8 cellular contexts compared by ENCODE assay signal in genomic region chr16:30407794-30408534, GRCh38. TPM values are rescaled to one million over a fixed set of nuclear protein-coding genes. Genes with fewer than 3 reads are reported as not detected.
DNase-seq lines count a peak whose midpoint lies in the region; ATAC-seq, FAIRE-seq and TF ChIP-seq lines count a peak whose summit lies in the region.

No MANE protein-coding gene starts in this region.

- TF ChIP-seq RAD21 in GM12878 (IDR thresholded peaks at IDR 0.05; ENCODE audit: insufficient read depth, low read depth, low read length) = no peak

- POLR2A ChIA-PET in HEK293T (lab: Yijun Ruan, JAX) = interaction anchor here (0.6 to 7.4 kb wide), 31 partner anchors 8 to 353 kb away, joined by 3 to 97 read pairs (median 4); partner anchors contain the start of genes ALDOA, CD2BP2, DCTPP1 and FBRS
- POLR2A ChIA-PET in GM12878 (lab: Charles Lee) = interaction anchor here (1.1 to 2.4 kb wide), 5 partner anchors 12 to 316 kb away, joined by 3 to 12 read pairs (median 6); partner anchors contain the start of genes TBX6 and ZNF48

- BruUV-seq in GM12878 (replicated peaks; lab: Mats Ljungman, UMichigan) = TSS peak; percentile 75

- H3K27me3 Mint-ChIP-seq in CD14-positive monocyte (ENCODE audit: low read depth in 3 of 3) = peaks cover 0 to 3% (median 1%) of the 10 kb centered on the region in 3 donors
- peaks cover 0 to 9% (median 0%) of the 10 kb centered on the region in 3 donors for H3K27me3 Mint-ChIP-seq in immature natural killer cell (ENCODE audit: low read depth in 3 of 3)

- DNase-seq in CD14-positive monocyte (ENCODE audit: low spot score) = no peak
- peak; percentile 63 for DNase-seq in HEK293T (ENCODE audit: extremely low spot score)
- DNase-seq in GM12878 (ENCODE audit: low read depth, low spot score) = no peak
- no peak for DNase-seq in immature natural killer cell
- DNase-seq in testis = no peak
- no peak for DNase-seq in SW480 (ENCODE audit: low spot score)
- no peak for DNase-seq in KG1 (lab: John Stamatoyannopoulos, UW)

- peak overlapping the region; percentile 55 for H2AFZ ChIP-seq in GM12878 (ENCODE audit: control insufficient read depth, low read depth, low read length)

- no peak for FAIRE-seq in GM12878 (lab: Jason Lieb, UNC)

- SMC1A ChIA-PET in GM12878 (lab: Charles Lee; ENCODE audit: uncharacterized antibody, unreplicated experiment) = interaction anchor here (0.9 to 3.8 kb wide), 9 partner anchors 8 to 316 kb away, joined by 3 to 18 read pairs (median 5); partner anchors contain the start of genes DCTPP1, SEPTIN1 and TBX6

- no peak for TF ChIP-seq POLR2A in GM12878 (IDR thresholded peaks at IDR 0.05; ENCODE audit: low read depth, low read length)
- no peak for TF ChIP-seq POLR2A in testis (IDR thresholded peaks at IDR 0.05)

- peak overlapping the region; percentile 13; the same call in 1 of the 2 replicates for H3K9ac ChIP-seq in GM12878 (ENCODE audit: control insufficient read depth, insufficient read depth, low read length)

- TF ChIP-seq EP300 in GM12878 (IDR thresholded peaks at IDR 0.05; ENCODE audit: borderline replicate concordance in 1 of 2, control insufficient read depth in 1 of 2, low read depth in 2 of 2, low read length in 2 of 2) = no peak

- TF ChIP-seq CTCF in CD14-positive monocyte (IDR thresholded peaks at IDR 0.05) = no peak
- no peak for TF ChIP-seq CTCF in GM12878 (IDR thresholded peaks at IDR 0.05 in 2 of 3, conservative IDR thresholded peaks at IDR 0.05 in 1 of 3; ENCODE audit: control insufficient read depth in 2 of 3, extremely low read depth in 1 of 3, insufficient read depth in 1 of 3, low read depth in 3 of 3, low read length in 3 of 3)
- no peak for TF ChIP-seq CTCF in testis (IDR thresholded peaks at IDR 0.05)

- no peaks in the 10 kb centered on the region; the same call in 1 of the 2 replicates for H3K79me2 ChIP-seq in GM12878 (ENCODE audit: control insufficient read depth, insufficient read depth, low read length)

- intact Hi-C loops in CD14-positive monocyte (cut with micrococcal nuclease) (loop anchor here (2.0 to 10.0 kb wide), 3 partner anchors 37 to 71 kb away; partner anchors contain the start of genes CD2BP2 (in 1 of the 2) and TBC1D10B (in 1 of the 2)), GM12878 (cut with micrococcal nuclease; ENCODE audit: unreplicated experiment) (loop anchor here (5.0 kb wide), 1 partner anchor 316 kb away; the partner anchor contains the start of gene TBX6), testis (cut with DNase I; ENCODE audit: low total_unique reads) (no loop called here)

- H4K20me1 ChIP-seq in GM12878 (ENCODE audit: control insufficient read depth, insufficient read depth) = no peaks in the 10 kb centered on the region

- CTCF ChIA-PET in HEK293T (lab: Yijun Ruan, JAX) (interaction anchor here (0.6 to 2.6 kb wide), 11 partner anchors 9 to 316 kb away, joined by 3 to 20 read pairs (median 6); partner anchors contain the start of genes DCTPP1, TBC1D10B and ZNF48), GM12878 (lab: Yijun Ruan, JAX) (interaction anchor here (0.6 to 8.1 kb wide), 20 partner anchors 8 to 316 kb away, joined by 3 to 70 read pairs (median 10); partner anchors contain the start of genes CD2BP2, DCTPP1, SEPTIN1 and TBC1D10B)

- H3K36me3 ChIP-seq in GM12878 (ENCODE audit: control insufficient read depth in 2 of 2, insufficient read depth in 2 of 2, low read length in 1 of 2) (peaks cover 0 to 2% of the 10 kb centered on the region in 2 experiments; a peak in 1 of 4 replicates), testis (ENCODE audit: low read depth, missing control alignments) (no peaks in the 10 kb centered on the region)

- WGBS in GM12878 (ENCODE audit: insufficient coverage, insufficient replicate concordance, low lambda C conversion rate, missing lambda C conversion rate) = 12% methylated on average over 12 of the region's 20 CpGs
- WGBS in testis, 2 donors = 5 to 20% methylated on average over 9 to 19 of the region's 20 CpGs

- H3K9me3 Mint-ChIP-seq in CD14-positive monocyte (peaks cover 0 to 2% (median 0%) of the 10 kb centered on the region in 7 donors), immature natural killer cell (no peaks in the 10 kb centered on the region)

- H3K4me1 Mint-ChIP-seq in CD14-positive monocyte (peaks cover 27% of the 10 kb centered on the region), immature natural killer cell (peaks cover 21 to 22% of the 10 kb centered on the region in 2 donors)

- H3K4me1 ChIP-seq in GM12878 (ENCODE audit: control insufficient read depth, insufficient read depth, low read length) = peaks cover 14% of the 10 kb centered on the region
- peaks cover 25% of the 10 kb centered on the region for H3K4me1 ChIP-seq in testis

- H3K4me3 ChIP-seq in GM12878 (peak overlapping the region; percentile 83), testis (peak overlapping the region; percentile 59 to 72)

- RAD21 ChIA-PET in GM12878 (lab: Charles Lee; ENCODE audit: unreplicated experiment) = interaction anchor here (0.5 to 4.4 kb wide), 18 partner anchors 8 to 376 kb away, joined by 3 to 33 read pairs (median 5); partner anchors contain the start of genes CD2BP2, DCTPP1, SEPTIN1 and TBC1D10B

- H3K4me3 Mint-ChIP-seq in CD14-positive monocyte (peak overlapping the region; percentile 69 to 74), immature natural killer cell (peak overlapping the region; percentile 66 to 83 (median 70))

- H3K9me3 ChIP-seq in GM12878 (replicated peaks; ENCODE audit: control insufficient read depth, insufficient read depth, low read length) (no peaks in the 10 kb centered on the region), testis (no peaks in the 10 kb centered on the region)

- H3K36me3 Mint-ChIP-seq in CD14-positive monocyte (peaks cover 3 to 5% of the 10 kb centered on the region in 2 donors), immature natural killer cell (peaks cover 0 to 3% (median 0%) of the 10 kb centered on the region in 3 donors)

- peak overlapping the region in 2 of 7 donors; percentile 55 to 73 for H3K27ac Mint-ChIP-seq in CD14-positive monocyte
- H3K27ac Mint-ChIP-seq in immature natural killer cell = peak overlapping the region; percentile 8 to 69 (median 52)

- H3K4me2 ChIP-seq in GM12878 (ENCODE audit: control insufficient read depth, insufficient read depth) = peak overlapping the region; percentile 67

- H3K27ac ChIP-seq in GM12878 (ENCODE audit: control insufficient read depth, insufficient read depth) (no peak overlapping the region), testis (peak overlapping the region; percentile 74 to 85)

- H3K27me3 ChIP-seq in GM12878 (replicated peaks in 1 of 2; ENCODE audit: control insufficient read depth in 2 of 2, insufficient read depth in 2 of 2, low read length in 1 of 2) (no peaks in the 10 kb centered on the region), testis (no peaks in the 10 kb centered on the region)

- peak; percentile 10; the same call in 2 of the 3 replicates for ATAC-seq in GM12878
- no peak for ATAC-seq in HG02610 (IDR thresholded peaks at IDR 0.05; ENCODE audit: unreplicated experiment)

- in situ Hi-C loops in GM12878 (cut with MboI) = loop anchor here (5.0 kb wide), 1 partner anchor 316 kb away; the partner anchor contains the start of gene TBX6

RNA-seq across cellular contexts. Expression of gene ZNF771, which starts 0.6 kb away (rescaled TPM):
- polyA plus RNA-seq in CD14-positive monocyte (under 1 TPM; 0.51 to 0.68 TPM), GM12878 (2011; rRNA removed) (1.9 and 2.3 TPM in 2 replicates), GM12878 (2014; fragmentation: Illumina TruSeq; extraction: Trizol) (0.62 and 1.0 TPM in 2 replicates), GM12878 (2014; fragmentation: Nextera tagmentation; extraction: Ambion mirVana) (1 to 10 TPM in 1 of 2 experiments, under 1 TPM in 1; 0.98 to 2.0 TPM), GM12878 (2014; rRNA removed) (5.1 and 6.9 TPM in 2 replicates), GM12878 (2016; fragmentation: Nextera tagmentation; extraction: Ambion mirVana) (1 to 10 TPM; 5.7 to 7.6 TPM), immature natural killer cell (1 to 10 TPM in 2 of 3 donors, not detected in 1; 2.8 to 3.2 TPM), testis (ENCODE audit: insufficient read depth, low read depth, low replicate concordance) (3.0 TPM)
- 5.1 and 6.2 TPM in 2 replicates for total RNA-seq in GM12878 (2013; cell fraction: nucleolus; rRNA removed)
- total RNA-seq in GM12878 (2014; rRNA removed) (4.9 and 6.2 TPM in 2 replicates), GM12878 (2014; rRNA removed; fragmentation: Illumina TruSeq; extraction: Trizol) (1.7 and 2.2 TPM in 2 replicates), GM12878 (2021) (5.2 and 5.4 TPM in 2 replicates), testis (10 to 100 TPM; 35.6 to 37.2 TPM)
- polyA plus RNA-seq in GM12878 (2011; ENCODE audit: low read depth) = 0.71 TPM
- polyA plus RNA-seq in GM12878 (2011; cell fraction: cytosol; rRNA removed) = 3.3 and 6.3 TPM in 2 replicates
- polyA plus RNA-seq in GM12878 (2011; cell fraction: nucleus; rRNA removed) = 4.5 and 5.1 TPM in 2 replicates
- polyA plus RNA-seq in GM12878 (2012) = 1.7 and 1.9 TPM in 2 replicates
- 3.1 and 3.5 TPM in 2 replicates for polyA minus RNA-seq in GM12878 (2011; rRNA and poly(A)+ RNA removed)
- polyA minus RNA-seq in GM12878 (2011; cell fraction: cytosol; rRNA and poly(A)+ RNA removed) = 1.9 and 4.7 TPM in 2 replicates
- polyA minus RNA-seq in GM12878 (2011; cell fraction: nucleus; rRNA and poly(A)+ RNA removed) = 3.6 and 5.5 TPM in 2 replicates

RNA-seq across cellular contexts. Expression of gene ZNF48, which starts 12.7 kb away (rescaled TPM):
- polyA plus RNA-seq in CD14-positive monocyte = 1 to 10 TPM in 1 of 2 donors, under 1 TPM in 1; 0.67 to 1.4 TPM
- 11.9 and 12.6 TPM in 2 replicates for total RNA-seq in GM12878 (2013; cell fraction: nucleolus; rRNA removed)
- 10.5 and 10.6 TPM in 2 replicates for total RNA-seq in GM12878 (2014; rRNA removed)
- 6.4 and 6.6 TPM in 2 replicates for total RNA-seq in GM12878 (2014; rRNA removed; fragmentation: Illumina TruSeq; extraction: Trizol)
- total RNA-seq in GM12878 (2021) = 11.1 and 12.0 TPM in 2 replicates
- polyA plus RNA-seq in GM12878 (2011; ENCODE audit: low read depth) = 2.0 TPM
- 3.2 and 4.0 TPM in 2 replicates for polyA plus RNA-seq in GM12878 (2011; rRNA removed)
- polyA plus RNA-seq in GM12878 (2011; cell fraction: cytosol; rRNA removed) = 5.7 and 5.9 TPM in 2 replicates
- 7.3 and 8.5 TPM in 2 replicates for polyA plus RNA-seq in GM12878 (2011; cell fraction: nucleus; rRNA removed)
- polyA plus RNA-seq in GM12878 (2012) = 3.8 and 4.6 TPM in 2 replicates
- 1.3 and 4.5 TPM in 2 replicates for polyA plus RNA-seq in GM12878 (2014; fragmentation: Illumina TruSeq; extraction: Trizol)
- polyA plus RNA-seq in GM12878 (2014; fragmentation: Nextera tagmentation; extraction: Ambion mirVana) = 1 to 10 TPM in 1 of 2 experiments, under 1 TPM in 1; 0.14 to 1.0 TPM
- polyA plus RNA-seq in GM12878 (2014; rRNA removed) = 7.0 and 8.6 TPM in 2 replicates
- 1 to 10 TPM in 1 of 2 experiments, under 1 TPM in 1; 0.88 to 1.2 TPM for polyA plus RNA-seq in GM12878 (2016; fragmentation: Nextera tagmentation; extraction: Ambion mirVana)
- 5.3 and 8.5 TPM in 2 replicates for polyA minus RNA-seq in GM12878 (2011; rRNA and poly(A)+ RNA removed)
- 2.8 and 3.8 TPM in 2 replicates for polyA minus RNA-seq in GM12878 (2011; cell fraction: cytosol; rRNA and poly(A)+ RNA removed)
- polyA minus RNA-seq in GM12878 (2011; cell fraction: nucleus; rRNA and poly(A)+ RNA removed) = 4.7 and 6.3 TPM in 2 replicates
- polyA plus RNA-seq in immature natural killer cell = 1 to 10 TPM; 4.2 to 9.3 (median 5.7) TPM
- 1 to 10 TPM; 6.5 to 9.0 TPM for total RNA-seq in testis
- 6.3 TPM for polyA plus RNA-seq in testis (ENCODE audit: insufficient read depth, low read depth, low replicate concordance)

RNA-seq across cellular contexts. Expression of gene DCTPP1, which starts 21.9 kb away (rescaled TPM):
- polyA plus RNA-seq in CD14-positive monocyte = 10 to 100 TPM; 32.2 to 45.5 TPM
- 7.6 and 7.8 TPM in 2 replicates for total RNA-seq in GM12878 (2013; cell fraction: nucleolus; rRNA removed)
- total RNA-seq in GM12878 (2014; rRNA removed) = 82.2 and 93.4 TPM in 2 replicates
- 64.3 and 72.1 TPM in 2 replicates for total RNA-seq in GM12878 (2014; rRNA removed; fragmentation: Illumina TruSeq; extraction: Trizol)
- total RNA-seq in GM12878 (2021) = 151 and 157 TPM in 2 replicates
- polyA plus RNA-seq in GM12878 (2011; ENCODE audit: low read depth) = 46.9 TPM
- 142 and 183 TPM in 2 replicates for polyA plus RNA-seq in GM12878 (2011; rRNA removed)
- 179 and 225 TPM in 2 replicates for polyA plus RNA-seq in GM12878 (2011; cell fraction: cytosol; rRNA removed)
- 72.2 and 89.4 TPM in 2 replicates for polyA plus RNA-seq in GM12878 (2011; cell fraction: nucleus; rRNA removed)
- polyA plus RNA-seq in GM12878 (2012) = 52.7 and 68.5 TPM in 2 replicates
- polyA plus RNA-seq in GM12878 (2014; fragmentation: Illumina TruSeq; extraction: Trizol) = 88.1 and 117 TPM in 2 replicates
- polyA plus RNA-seq in GM12878 (2014; fragmentation: Nextera tagmentation; extraction: Ambion mirVana) = 100 to 1,000 TPM in 1 of 2 experiments, 10 to 100 TPM in 1; 76.6 to 162 TPM
- 173 and 179 TPM in 2 replicates for polyA plus RNA-seq in GM12878 (2014; rRNA removed)
- 100 to 1,000 TPM; 255 to 266 TPM for polyA plus RNA-seq in GM12878 (2016; fragmentation: Nextera tagmentation; extraction: Ambion mirVana)
- 47.4 and 64.3 TPM in 2 replicates for polyA minus RNA-seq in GM12878 (2011; rRNA and poly(A)+ RNA removed)
- 30.2 and 34.3 TPM in 2 replicates for polyA minus RNA-seq in GM12878 (2011; cell fraction: cytosol; rRNA and poly(A)+ RNA removed)
- polyA minus RNA-seq in GM12878 (2011; cell fraction: nucleus; rRNA and poly(A)+ RNA removed) = 10.6 and 17.2 TPM in 2 replicates
- 100 to 1,000 TPM in 1 of 3 donors, 10 to 100 TPM in 2; 64.5 to 101 (median 73.3) TPM for polyA plus RNA-seq in immature natural killer cell
- total RNA-seq in testis = 10 to 100 TPM; 15.2 to 26.1 TPM
- polyA plus RNA-seq in testis (ENCODE audit: insufficient read depth, low read depth, low replicate concordance) = 23.6 TPM

RNA-seq across cellular contexts. Expression of gene SEPTIN1, which starts 25.6 kb away (rescaled TPM):
- under 1 TPM; 0.49 to 0.60 TPM for polyA plus RNA-seq in CD14-positive monocyte
- total RNA-seq in GM12878 (2013; cell fraction: nucleolus; rRNA removed) = 58.7 and 62.2 TPM in 2 replicates
- total RNA-seq in GM12878 (2014; rRNA removed) = 85.4 and 89.7 TPM in 2 replicates
- total RNA-seq in GM12878 (2014; rRNA removed; fragmentation: Illumina TruSeq; extraction: Trizol) = 47.7 and 52.6 TPM in 2 replicates
- 124 and 125 TPM in 2 replicates for total RNA-seq in GM12878 (2021)
- polyA plus RNA-seq in GM12878 (2011; ENCODE audit: low read depth) = 39.5 TPM
- 42.5 and 62.5 TPM in 2 replicates for polyA plus RNA-seq in GM12878 (2011; rRNA removed)
- polyA plus RNA-seq in GM12878 (2011; cell fraction: cytosol; rRNA removed) = 104 and 113 TPM in 2 replicates
- polyA plus RNA-seq in GM12878 (2011; cell fraction: nucleus; rRNA removed) = 234 and 279 TPM in 2 replicates
- polyA plus RNA-seq in GM12878 (2012) = 90.6 and 97.1 TPM in 2 replicates
- 85.0 and 130 TPM in 2 replicates for polyA plus RNA-seq in GM12878 (2014; fragmentation: Illumina TruSeq; extraction: Trizol)
- polyA plus RNA-seq in GM12878 (2014; fragmentation: Nextera tagmentation; extraction: Ambion mirVana) = 10 to 100 TPM in 1 of 2 experiments, 1 to 10 TPM in 1; 2.8 to 16.0 TPM
- 98.4 and 124 TPM in 2 replicates for polyA plus RNA-seq in GM12878 (2014; rRNA removed)
- 100 to 1,000 TPM; 147 to 153 TPM for polyA plus RNA-seq in GM12878 (2016; fragmentation: Nextera tagmentation; extraction: Ambion mirVana)
- polyA minus RNA-seq in GM12878 (2011; rRNA and poly(A)+ RNA removed) = 45.6 and 80.6 TPM in 2 replicates
- 16.0 and 19.1 TPM in 2 replicates for polyA minus RNA-seq in GM12878 (2011; cell fraction: cytosol; rRNA and poly(A)+ RNA removed)
- polyA minus RNA-seq in GM12878 (2011; cell fraction: nucleus; rRNA and poly(A)+ RNA removed) = 27.7 and 42.4 TPM in 2 replicates
- 100 to 1,000 TPM; 155 to 213 (median 161) TPM for polyA plus RNA-seq in immature natural killer cell
- 1 to 10 TPM in 1 of 2 donors, under 1 TPM in 1; 0.63 to 2.4 TPM for total RNA-seq in testis
- polyA plus RNA-seq in testis (ENCODE audit: insufficient read depth, low read depth, low replicate concordance) = 3.9 TPM

RNA-seq across cellular contexts. Expression of gene MYL11, which starts 33.4 kb away (rescaled TPM):
- 1 to 10 TPM; 1.6 to 1.9 TPM for polyA plus RNA-seq in CD14-positive monocyte
- not detected in 2 replicates for total RNA-seq in GM12878 (2013; cell fraction: nucleolus; rRNA removed)
- not detected in 2 replicates for total RNA-seq in GM12878 (2014; rRNA removed)
- total RNA-seq in GM12878 (2014; rRNA removed; fragmentation: Illumina TruSeq; extraction: Trizol) = not detected in 2 replicates
- not detected in 2 replicates for total RNA-seq in GM12878 (2021)
- not detected for polyA plus RNA-seq in GM12878 (2011; ENCODE audit: low read depth)
- polyA plus RNA-seq in GM12878 (2011; rRNA removed) = 0.61 TPM in 1 of 2 replicates, not detected in the other
- polyA plus RNA-seq in GM12878 (2011; cell fraction: cytosol; rRNA removed) = 0.50 TPM in 1 of 2 replicates, not detected in the other
- not detected in 2 replicates for polyA plus RNA-seq in GM12878 (2011; cell fraction: nucleus; rRNA removed)
- 0.96 TPM in 1 of 2 replicates, not detected in the other for polyA plus RNA-seq in GM12878 (2012)
- 1.2 TPM in 1 of 2 replicates, not detected in the other for polyA plus RNA-seq in GM12878 (2014; fragmentation: Illumina TruSeq; extraction: Trizol)
- polyA plus RNA-seq in GM12878 (2014; fragmentation: Nextera tagmentation; extraction: Ambion mirVana) = under 1 TPM in 1 of 2 experiments, not detected in 1; 0.79 TPM
- polyA plus RNA-seq in GM12878 (2014; rRNA removed) = 0.19 and 2.5 TPM in 2 replicates
- under 1 TPM in 1 of 2 experiments, not detected in 1; 0.33 TPM for polyA plus RNA-seq in GM12878 (2016; fragmentation: Nextera tagmentation; extraction: Ambion mirVana)
- polyA minus RNA-seq in GM12878 (2011; rRNA and poly(A)+ RNA removed) = not detected in 2 replicates
- not detected in 2 replicates for polyA minus RNA-seq in GM12878 (2011; cell fraction: cytosol; rRNA and poly(A)+ RNA removed)
- not detected in 2 replicates for polyA minus RNA-seq in GM12878 (2011; cell fraction: nucleus; rRNA and poly(A)+ RNA removed)
- 10 to 100 TPM; 10.9 to 22.2 (median 18.7) TPM for polyA plus RNA-seq in immature natural killer cell
- total RNA-seq in testis = 1 to 10 TPM; 2.5 to 4.2 TPM
- 18.5 TPM for polyA plus RNA-seq in testis (ENCODE audit: insufficient read depth, low read depth, low replicate concordance)
